20 cellular contexts compared by ENCODE assay signal in genomic region chr7:128693373-128694015, GRCh38. TPM values are rescaled to one million over a fixed set of nuclear protein-coding genes. Genes with fewer than 3 reads are reported as not detected.
A peak's percentile ranks its signal among the peaks of the same experiment; 100 is the strongest.
DNase-seq lines count a peak whose midpoint lies in the region; ATAC-seq and TF ChIP-seq lines count a peak whose summit lies in the region.
"Had no signal": no experiment of that assay in that cellular context is flagged by ENCODE, and none has a peak within 500 bp of the region (broad histone marks: within the 10 kb centered on the region; RNA-seq: fewer than 3 reads in every experiment).

No MANE protein-coding gene starts in this region.

- H2AFZ ChIP-seq in IMR-90 (replicated peaks; ENCODE audit: low read length, poor library complexity) = no peak overlapping the region
- H2AFZ ChIP-seq in neuronal stem cell (ENCODE audit: low read length) = no peak overlapping the region

- no peak for DNase-seq in IMR-90
- DNase-seq in T-helper 17 cell = no peak
- DNase-seq in endodermal cell = peak; percentile 30
- DNase-seq in neuronal stem cell (ENCODE audit: low spot score) = no peak
- DNase-seq in CD4-positive, alpha-beta memory T cell = no peak
- DNase-seq in testis = no peak
- DNase-seq in uterus = no peak
- DNase-seq in upper lobe of left lung = no peak
- DNase-seq: 8988T; ACHN; BE2C; C1 segment of cervical spinal cord; Caco-2; Calu3; CD4-positive, CD25-positive, alpha-beta regulatory T cell; CD8-positive, alpha-beta T cell; DMS79 treated with DMSO at 0.1 percent for 48 hours; GF-D8 had no signal

- no peaks in the 10 kb centered on the region for H3K36me3 ChIP-seq in IMR-90 (ENCODE audit: control insufficient read depth, insufficient read depth, low read length)
- no peaks in the 10 kb centered on the region for H3K36me3 ChIP-seq in endodermal cell (ENCODE audit: control insufficient read depth, insufficient read depth, low read length)
- H3K36me3 ChIP-seq in neuronal stem cell (replicated peaks in 1 of 2; ENCODE audit: control insufficient read depth in 2 of 2, insufficient read depth in 2 of 2, low read length in 2 of 2) = no peaks in the 10 kb centered on the region
- no peaks in the 10 kb centered on the region for H3K36me3 ChIP-seq in CD4-positive, alpha-beta memory T cell (ENCODE audit: insufficient read depth, low read length)
- no peaks in the 10 kb centered on the region for H3K36me3 ChIP-seq in testis (ENCODE audit: low read depth, missing control alignments)
- H3K36me3 ChIP-seq in uterus = no peaks in the 10 kb centered on the region
- no peaks in the 10 kb centered on the region for H3K36me3 ChIP-seq in upper lobe of left lung
- H3K36me3 ChIP-seq: BE2C, BLaER1 had no signal

- TF ChIP-seq POLR2A in IMR-90 (IDR thresholded peaks at IDR 0.05; ENCODE audit: low read depth, low read length) (no peak), testis (IDR thresholded peaks at IDR 0.05) (no peak), uterus (IDR thresholded peaks at IDR 0.05) (no peak), upper lobe of left lung (IDR thresholded peaks at IDR 0.05) (no peak)

- POLR2A ChIA-PET in IMR-90 (lab: Charles Lee; ENCODE audit: unreplicated experiment) = no interaction called here
- POLR2A ChIA-PET in CD4-positive, alpha-beta memory T cell (lab: Charles Lee; ENCODE audit: partially characterized antibody) = no interaction called here

- H2BK15ac ChIP-seq in IMR-90 (ENCODE audit: low read depth, low read length) = no peak overlapping the region
- H2BK15ac ChIP-seq in neuronal stem cell (ENCODE audit: low read length) = peak overlapping the region; percentile 51

- H4K8ac ChIP-seq in IMR-90 (ENCODE audit: low read depth in 2 of 2, low read length in 2 of 2) (no peak overlapping the region), neuronal stem cell (ENCODE audit: low read depth, low read length) (no peak overlapping the region)

- TF ChIP-seq EP300 in upper lobe of left lung (IDR thresholded peaks at IDR 0.05) = no peak

- H3K56ac ChIP-seq in IMR-90 (ENCODE audit: extremely low read depth, insufficient read depth, low read length) = no peak overlapping the region

- no peak overlapping the region for H2AK5ac ChIP-seq in IMR-90 (ENCODE audit: low read depth, low read length)
- peak overlapping the region; percentile 65 for H2AK5ac ChIP-seq in neuronal stem cell (ENCODE audit: low read depth, low read length)

- H2BK12ac ChIP-seq in neuronal stem cell (ENCODE audit: low read length) = peak overlapping the region; percentile 93

- no peak overlapping the region for H3K9ac ChIP-seq in IMR-90 (ENCODE audit: low read depth, low read length)
- no peak overlapping the region for H3K9ac ChIP-seq in endodermal cell (ENCODE audit: extremely low read depth, low read length, poor library complexity, severe bottlenecking)
- no peak overlapping the region for H3K9ac ChIP-seq in neuronal stem cell (ENCODE audit: low read depth, low read length, poor library complexity)
- H3K9ac ChIP-seq: BLaER1 had no signal

- peaks cover 14% of the 10 kb centered on the region for H3K27me3 ChIP-seq in IMR-90 (ENCODE audit: control insufficient read depth, insufficient read depth, low read length)
- H3K27me3 ChIP-seq in endodermal cell (ENCODE audit: control insufficient read depth, insufficient read depth, low read length, poor library complexity, severe bottlenecking) = peaks cover 18% of the 10 kb centered on the region
- peaks cover 0 to 40% (median 6%) of the 10 kb centered on the region in 3 experiments for H3K27me3 ChIP-seq in neuronal stem cell (ENCODE audit: control insufficient read depth in 3 of 3, insufficient read depth in 3 of 3, low read depth in 1 of 3, low read length in 3 of 3)
- peaks cover 19% of the 10 kb centered on the region for H3K27me3 ChIP-seq in CD4-positive, alpha-beta memory T cell (ENCODE audit: insufficient read depth, low read length)
- no peaks in the 10 kb centered on the region for H3K27me3 ChIP-seq in testis
- H3K27me3 ChIP-seq in uterus = peaks cover 6 to 18% of the 10 kb centered on the region in 2 donors
- peaks cover 0 to 18% (median 3%) of the 10 kb centered on the region in 4 donors for H3K27me3 ChIP-seq in upper lobe of left lung
- H3K27me3 ChIP-seq: BE2C had no signal

- WGBS in IMR-90 (ENCODE audit: extremely low coverage in 2 of 2, insufficient read length in 1 of 2), 2 experiments = 94% methylated on average over 10 of the region's 19 CpGs; no CpG with 5 or more reads in 1 of the 2 experiments
- WGBS in endodermal cell (ENCODE audit: insufficient coverage in 1 of 2, insufficient read length in 1 of 2), 2 experiments = 90 to 91% methylated on average over 17 to 19 of the region's 19 CpGs
- no CpG with 5 or more reads among the region's 19 CpGs for WGBS in neuronal stem cell (ENCODE audit: extremely low coverage in 2 of 2, insufficient read length in 2 of 2, insufficient replicate concordance in 1 of 2), 2 donors
- 87 to 91% methylated on average over 18 to 19 of the region's 19 CpGs for WGBS in testis, 2 donors
- WGBS in upper lobe of left lung, 2 donors = 85 to 92% methylated on average over 17 to 19 of the region's 19 CpGs

- peaks cover 10% of the 10 kb centered on the region for H3K9me3 Mint-ChIP-seq in endodermal cell
- H3K9me3 Mint-ChIP-seq in CD4-positive, alpha-beta memory T cell = peaks cover 0 to 2% (median 0%) of the 10 kb centered on the region in 8 donors
- H3K9me3 Mint-ChIP-seq: CD8-positive, alpha-beta T cell had no signal

- H2BK120ac ChIP-seq in IMR-90 (ENCODE audit: low read depth, low read length) (no peak overlapping the region), neuronal stem cell (ENCODE audit: low read depth, low read length) (no peak overlapping the region)

- TF ChIP-seq CTCF in IMR-90 (conservative IDR thresholded peaks at IDR 0.05; ENCODE audit: low read depth, low read length) (no peak), endodermal cell (conservative IDR thresholded peaks at IDR 0.05) (no peak), testis (IDR thresholded peaks at IDR 0.05) (no peak), uterus (IDR thresholded peaks at IDR 0.05) (no peak), upper lobe of left lung (IDR thresholded peaks at IDR 0.05) (no peak)

- H4K91ac ChIP-seq in IMR-90 (ENCODE audit: insufficient read depth, low read depth, low read length) (no peak overlapping the region), neuronal stem cell (ENCODE audit: low read depth, low read length, poor library complexity) (peak overlapping the region; percentile 44)

- no peak overlapping the region for H3K4me3 Mint-ChIP-seq in T-helper 17 cell
- H3K4me3 Mint-ChIP-seq in endodermal cell = no peak overlapping the region
- no peak overlapping the region for H3K4me3 Mint-ChIP-seq in CD4-positive, alpha-beta memory T cell
- H3K4me3 Mint-ChIP-seq: CD14-positive monocyte; CD4-positive, CD25-positive, alpha-beta regulatory T cell; CD8-positive, alpha-beta T cell had no signal

- no peaks in the 10 kb centered on the region for H4K20me1 ChIP-seq in IMR-90 (ENCODE audit: insufficient read depth, low read length)
- H4K20me1 ChIP-seq: BLaER1 had no signal

- no peak overlapping the region for H3K27ac ChIP-seq in IMR-90 (ENCODE audit: insufficient read depth, low read length)
- no peak overlapping the region for H3K27ac ChIP-seq in endodermal cell (ENCODE audit: low read depth, low read length)
- no peak overlapping the region for H3K27ac ChIP-seq in neuronal stem cell (replicated peaks; ENCODE audit: low read length)
- H3K27ac ChIP-seq in CD4-positive, alpha-beta memory T cell (ENCODE audit: low read depth, low read length) = no peak overlapping the region
- H3K27ac ChIP-seq in testis = no peak overlapping the region
- no peak overlapping the region for H3K27ac ChIP-seq in uterus
- no peak overlapping the region for H3K27ac ChIP-seq in upper lobe of left lung
- H3K27ac ChIP-seq: BLaER1 had no signal

- no peaks in the 10 kb centered on the region for H3K9me3 ChIP-seq in IMR-90 (ENCODE audit: control insufficient read depth, insufficient read depth, low read length)
- no peaks in the 10 kb centered on the region for H3K9me3 ChIP-seq in T-helper 17 cell (ENCODE audit: control insufficient read depth, low read length, poor library complexity, severe bottlenecking)
- no peaks in the 10 kb centered on the region for H3K9me3 ChIP-seq in endodermal cell (ENCODE audit: control insufficient read depth, low read length)
- H3K9me3 ChIP-seq in neuronal stem cell (replicated peaks in 1 of 2; ENCODE audit: control insufficient read depth in 2 of 2, insufficient read depth in 1 of 2, low read depth in 1 of 2, low read length in 2 of 2) = no peaks in the 10 kb centered on the region
- no peaks in the 10 kb centered on the region for H3K9me3 ChIP-seq in CD4-positive, alpha-beta memory T cell (ENCODE audit: control insufficient read depth in 1 of 2, low read length in 2 of 2)
- H3K9me3 ChIP-seq in testis = no peaks in the 10 kb centered on the region
- H3K9me3 ChIP-seq in uterus = no peaks in the 10 kb centered on the region
- H3K9me3 ChIP-seq in upper lobe of left lung = no peaks in the 10 kb centered on the region
- H3K9me3 ChIP-seq: BE2C, Caco-2 had no signal

- no peak for TF ChIP-seq RAD21 in IMR-90 (IDR thresholded peaks at IDR 0.05; ENCODE audit: low read length)

- ATAC-seq in IMR-90 (ENCODE audit: low read depth) (no peak), T-helper 17 cell (no peak), upper lobe of left lung (ENCODE audit: low FRiP score in 2 of 2) (no peak)
- ATAC-seq: CD8-positive, alpha-beta T cell had no signal

- H3K4ac ChIP-seq in IMR-90 (ENCODE audit: low read depth, low read length) = no peak overlapping the region
- no peak overlapping the region for H3K4ac ChIP-seq in neuronal stem cell (ENCODE audit: low read length)

- CTCF ChIA-PET in IMR-90 (lab: Yijun Ruan, JAX) = no interaction called here
- CTCF ChIA-PET in CD4-positive, alpha-beta memory T cell (lab: Charles Lee; ENCODE audit: partially characterized antibody) = no interaction called here

- peak overlapping the region; percentile 8 for H2AK9ac ChIP-seq in IMR-90 (replicated peaks; ENCODE audit: low read depth, low read length, poor library complexity)

- H3K4me1 Mint-ChIP-seq in T-helper 17 cell (peaks cover 8% of the 10 kb centered on the region), endodermal cell (peaks cover 8% of the 10 kb centered on the region)
- H3K4me1 Mint-ChIP-seq in CD4-positive, alpha-beta memory T cell = peaks cover 5 to 11% (median 9%) of the 10 kb centered on the region in 4 donors

- H2BK5ac ChIP-seq in IMR-90 (ENCODE audit: low read depth, low read length, poor library complexity, severe bottlenecking) = no peak overlapping the region
- H2BK5ac ChIP-seq in neuronal stem cell (ENCODE audit: low read length) = peak overlapping the region; percentile 19

- no peaks in the 10 kb centered on the region for H3K9me1 ChIP-seq in IMR-90 (ENCODE audit: insufficient read depth, low read length)

- in situ Hi-C loops in IMR-90 (cut with MboI; ENCODE audit: low sequenced_read_pairs) = no loop called here

- no peak overlapping the region for H4K5ac ChIP-seq in IMR-90 (ENCODE audit: low read depth, low read length)

- peaks cover 4% of the 10 kb centered on the region for H3K36me3 Mint-ChIP-seq in T-helper 17 cell (ENCODE audit: low read depth)
- no peaks in the 10 kb centered on the region for H3K36me3 Mint-ChIP-seq in endodermal cell (ENCODE audit: low read depth)
- peaks cover 0 to 2% of the 10 kb centered on the region in 2 donors for H3K36me3 Mint-ChIP-seq in CD4-positive, alpha-beta memory T cell
- H3K36me3 Mint-ChIP-seq: CD14-positive monocyte; CD4-positive, CD25-positive, alpha-beta regulatory T cell; CD8-positive, alpha-beta T cell had no signal

- no peaks in the 10 kb centered on the region for H3K79me1 ChIP-seq in IMR-90 (ENCODE audit: low read depth in 1 of 2, low read length in 2 of 2)
- H3K79me1 ChIP-seq in neuronal stem cell (ENCODE audit: low read depth, low read length) = no peaks in the 10 kb centered on the region

- H3K18ac ChIP-seq in IMR-90 (ENCODE audit: low read depth, low read length) = no peak overlapping the region
- H3K18ac ChIP-seq in neuronal stem cell (ENCODE audit: low read length) = peak overlapping the region; percentile 66

- H3K27ac Mint-ChIP-seq in T-helper 17 cell = peak overlapping the region; percentile 14
- no peak overlapping the region for H3K27ac Mint-ChIP-seq in endodermal cell
- H3K27ac Mint-ChIP-seq in CD4-positive, alpha-beta memory T cell = no peak overlapping the region
- H3K27ac Mint-ChIP-seq: CD8-positive, alpha-beta T cell had no signal

- BruUV-seq in IMR-90 (replicated peaks; lab: Mats Ljungman, UMichigan) = no TSS peak

- H2BK20ac ChIP-seq in IMR-90 (ENCODE audit: low read depth, low read length) = no peak overlapping the region

- H3K14ac ChIP-seq in IMR-90 (replicated peaks; ENCODE audit: low read depth, low read length) (no peak overlapping the region), neuronal stem cell (ENCODE audit: low read length) (no peak overlapping the region)

- H3K4me1 ChIP-seq in IMR-90 (ENCODE audit: control insufficient read depth, insufficient read depth, low read length) (no peaks in the 10 kb centered on the region), endodermal cell (ENCODE audit: control insufficient read depth, insufficient read depth, low read length) (no peaks in the 10 kb centered on the region), neuronal stem cell (ENCODE audit: control insufficient read depth in 2 of 2, insufficient read depth in 1 of 2, low read depth in 1 of 2, low read length in 2 of 2) (peaks cover 0 to 14% of the 10 kb centered on the region in 2 donors), testis (no peaks in the 10 kb centered on the region), uterus (no peaks in the 10 kb centered on the region), upper lobe of left lung (peaks cover 0 to 9% (median 7%) of the 10 kb centered on the region in 4 donors)
- H3K4me1 ChIP-seq in CD4-positive, alpha-beta memory T cell (ENCODE audit: insufficient read depth, low read length) = peaks cover 5% of the 10 kb centered on the region
- H3K4me1 ChIP-seq: BE2C, BLaER1, Caco-2 had no signal

- dilution Hi-C loops in IMR-90 (cut with HindIII; ENCODE audit: low sequenced_read_pairs, unreplicated experiment) = no loop called here

- H3K4me3 ChIP-seq in IMR-90 (ENCODE audit: insufficient read depth, low read depth, low read length) = no peak overlapping the region
- H3K4me3 ChIP-seq in endodermal cell (ENCODE audit: low read length) = no peak overlapping the region
- H3K4me3 ChIP-seq in neuronal stem cell (ENCODE audit: low read length in 2 of 2) = no peak overlapping the region
- H3K4me3 ChIP-seq in CD4-positive, alpha-beta memory T cell (ENCODE audit: low read length in 2 of 2) = no peak overlapping the region
- H3K4me3 ChIP-seq in testis = no peak overlapping the region
- H3K4me3 ChIP-seq in uterus = no peak overlapping the region
- H3K4me3 ChIP-seq in upper lobe of left lung = no peak overlapping the region
- H3K4me3 ChIP-seq: BLaER1 had no signal

- intact Hi-C loops in IMR-90 (cut with micrococcal nuclease) = no loop called here
- intact Hi-C loops in CD4-positive, alpha-beta memory T cell (cut with micrococcal nuclease) = no loop called here
- intact Hi-C loops in testis (cut with DNase I; ENCODE audit: low total_unique reads) = no loop called here
- intact Hi-C loops in uterus (cut with DNase I; ENCODE audit: low total_unique reads) = no loop called here

- H3K4me2 ChIP-seq in IMR-90 (ENCODE audit: low read depth, low read length) (no peak overlapping the region), neuronal stem cell (ENCODE audit: insufficient read depth, low read length, poor library complexity, severe bottlenecking) (no peak overlapping the region)
- H3K4me2 ChIP-seq: BLaER1 had no signal

- H3K23ac ChIP-seq in IMR-90 (ENCODE audit: low read depth, low read length) = no peak overlapping the region
- no peak overlapping the region for H3K23ac ChIP-seq in neuronal stem cell (ENCODE audit: low read depth, low read length, poor library complexity)

- H3K27me3 Mint-ChIP-seq in T-helper 17 cell (peaks cover 53% of the 10 kb centered on the region), endodermal cell (ENCODE audit: insufficient read depth) (peaks cover 26% of the 10 kb centered on the region)
- H3K27me3 Mint-ChIP-seq in CD4-positive, alpha-beta memory T cell = peaks cover 23 to 39% of the 10 kb centered on the region in 2 donors

RNA-seq across cellular contexts. Expression of gene GARIN1A, which starts 21.4 kb away (rescaled TPM):
- total RNA-seq in IMR-90 (2012; rRNA removed) (0.18 and 0.28 TPM in 2 replicates), T-helper 17 cell (1 to 10 TPM in 1 of 2 donors, under 1 TPM in 1; 0.80 to 1.4 TPM), endodermal cell (under 1 TPM; 0.15 to 0.64 TPM), testis (10 to 100 TPM; 12.0 to 46.8 TPM), uterus (1 to 10 TPM in 1 of 4 donors, under 1 TPM in 1, not detected in 2; 0.35 to 6.6 TPM), upper lobe of left lung (10 to 100 TPM in 2 of 6 donors, 1 to 10 TPM in 3, under 1 TPM in 1; 0.61 to 24.1 (median 3.1) TPM)
- polyA plus RNA-seq in IMR-90 (2012; rRNA removed) (1.4 and 1.6 TPM in 2 replicates), testis (ENCODE audit: insufficient read depth, low read depth, low replicate concordance) (46.0 TPM)
- 0.14 and 0.41 TPM in 2 replicates for polyA plus RNA-seq in IMR-90 (2012; cell fraction: cytosol; rRNA removed)
- polyA plus RNA-seq in IMR-90 (2012; cell fraction: nucleus; rRNA removed; ENCODE audit: low replicate concordance) = 5.7 and 11.1 TPM in 2 replicates
- polyA plus RNA-seq in endodermal cell (2013, experiment 1 of 2) = 0.53 TPM
- 0.62 TPM for polyA plus RNA-seq in endodermal cell (2013, experiment 2 of 2)
- polyA plus RNA-seq in neuronal stem cell (2013, experiment 1 of 2) = 0.13 TPM
- polyA plus RNA-seq in neuronal stem cell (2013, experiment 2 of 2) = 0.19 TPM
- 1 to 10 TPM; 1.6 to 3.4 TPM for total RNA-seq in CD4-positive, alpha-beta memory T cell
- under 1 TPM in 1 of 2 donors, not detected in 1; 0.06 TPM for polyA plus RNA-seq in CD4-positive, alpha-beta memory T cell

RNA-seq across cellular contexts. Expression of gene CALU, which starts 45.7 kb away (rescaled TPM):
- total RNA-seq in IMR-90 (2012; rRNA removed) (421 and 914 TPM in 2 replicates), T-helper 17 cell (10 to 100 TPM; 19.9 to 28.1 TPM), endodermal cell (100 to 1,000 TPM; 160 to 186 TPM), testis (10 to 100 TPM; 63.2 to 63.4 TPM), uterus (100 to 1,000 TPM in 3 of 4 donors, 10 to 100 TPM in 1; 83.0 to 334 (median 108) TPM), upper lobe of left lung (100 to 1,000 TPM in 2 of 6 donors, 10 to 100 TPM in 4; 25.1 to 113 (median 76.6) TPM)
- polyA plus RNA-seq in IMR-90 (2012; rRNA removed) (426 and 525 TPM in 2 replicates), testis (ENCODE audit: insufficient read depth, low read depth, low replicate concordance) (81.4 TPM)
- 91.7 and 135 TPM in 2 replicates for polyA plus RNA-seq in IMR-90 (2012; cell fraction: cytosol; rRNA removed)
- 22.2 and 179 TPM in 2 replicates for polyA plus RNA-seq in IMR-90 (2012; cell fraction: nucleus; rRNA removed; ENCODE audit: low replicate concordance)
- 189 TPM for polyA plus RNA-seq in endodermal cell (2013, experiment 1 of 2)
- polyA plus RNA-seq in endodermal cell (2013, experiment 2 of 2) = 189 TPM
- 177 TPM for polyA plus RNA-seq in neuronal stem cell (2013, experiment 1 of 2)
- polyA plus RNA-seq in neuronal stem cell (2013, experiment 2 of 2) = 176 TPM
- 10 to 100 TPM; 18.4 to 20.6 TPM for total RNA-seq in CD4-positive, alpha-beta memory T cell
- 10 to 100 TPM; 23.3 to 24.2 TPM for polyA plus RNA-seq in CD4-positive, alpha-beta memory T cell
